Comparison of ENCODE assay signal across 8 cellular contexts in the genomic region with DNA sequence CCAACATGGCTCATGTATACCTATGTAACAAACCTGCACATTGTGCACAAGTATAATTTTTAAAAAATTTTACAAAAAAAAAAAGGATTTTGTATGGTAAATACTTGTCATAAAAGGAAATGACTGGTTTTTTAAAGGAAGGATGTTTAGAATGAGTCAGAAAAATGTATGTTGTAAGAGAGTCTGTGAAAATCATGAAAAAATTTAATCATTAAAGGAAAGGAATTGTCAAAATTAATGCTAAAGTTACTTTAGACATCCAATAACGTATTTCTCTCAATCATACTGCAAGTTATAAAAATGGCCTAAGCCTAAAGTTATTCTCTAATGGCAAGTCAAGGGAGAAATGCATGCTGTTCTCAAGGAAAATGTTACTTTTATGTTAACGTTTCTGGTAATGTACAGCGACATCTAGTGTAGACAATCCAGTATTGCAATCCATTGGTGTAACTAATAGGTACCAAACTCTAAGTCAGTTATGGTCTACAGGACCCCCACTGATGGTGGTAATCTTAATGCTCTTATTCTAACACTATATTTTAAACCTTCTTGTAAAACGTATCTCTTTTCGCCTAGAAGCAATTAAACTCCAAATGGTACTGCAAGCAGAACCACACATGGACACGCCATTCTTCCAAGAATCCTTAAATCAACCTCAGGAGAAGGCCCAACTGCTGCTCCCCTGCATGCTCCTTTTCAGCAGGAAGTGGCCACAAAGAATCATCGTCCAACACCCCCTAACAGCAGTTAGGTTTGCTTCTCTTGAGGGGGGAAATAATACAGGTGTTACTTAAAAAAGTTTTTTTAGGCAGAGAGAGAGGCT. TPM values are rescaled to one million over a fixed set of nuclear protein-coding genes. Genes with fewer than 3 reads are reported as not detected.
A peak's percentile ranks its signal among the peaks of the same experiment; 100 is the strongest.
DNase-seq lines count a peak whose midpoint lies in the region; ATAC-seq, FAIRE-seq and TF ChIP-seq lines count a peak whose summit lies in the region.

No MANE protein-coding gene starts in this region.

- no peak for FAIRE-seq in frontal cortex (lab: Jason Lieb, UNC)

- ATAC-seq in activated B cell treated with CpG ODN at 0.5 μM for 24 hours (ENCODE audit: low read depth): peak; percentile 40
- peak; percentile 48 for ATAC-seq in upper lobe of right lung
- no peak for ATAC-seq in sciatic nerve

- H3K4me3 ChIP-seq in ACC112 (ENCODE audit: low read depth, low read length) (peak overlapping the region; percentile 58; the same call in 1 of the 2 replicates), GM12865 (ENCODE audit: low read depth, low read length) (no peak overlapping the region), iPS-15b (ENCODE audit: low read depth, low read length) (peak overlapping the region; percentile 28), upper lobe of right lung (no peak overlapping the region)

- H3K36me3 ChIP-seq in ACC112 (ENCODE audit: insufficient read depth, low read length) (no peaks in the 10 kb centered on the region), iPS-15b (ENCODE audit: control insufficient read depth, insufficient read depth, low read length) (no peaks in the 10 kb centered on the region), upper lobe of right lung (no peaks in the 10 kb centered on the region)

- intact Hi-C loops in activated B cell treated with CpG ODN at 0.5 μM for 24 hours (cut with micrococcal nuclease): no loop called here
- intact Hi-C loops in upper lobe of right lung (cut with DNase I): no loop called here
- intact Hi-C loops in sciatic nerve (cut with DNase I): loop anchor here (5.0 kb wide), 1 partner anchor 1712 kb away; no protein-coding TSS in a partner anchor

- DNase-seq in GM12865 (ENCODE audit: low read depth): peak; percentile 52
- peak; percentile 55 for DNase-seq in NCI-H146 (lab: John Stamatoyannopoulos, UW)
- DNase-seq in activated B cell treated with CpG ODN at 0.5 μM for 24 hours: no peak
- no peak for DNase-seq in upper lobe of right lung
- no peak for DNase-seq in sciatic nerve (ENCODE audit: low spot score)
- DNase-seq in frontal cortex (ENCODE audit: low spot score in 2 of 2): no peak

- no peak overlapping the region for H3K4me3 Mint-ChIP-seq in activated B cell treated with CpG ODN at 0.5 μM for 24 hours

- peak overlapping the region; percentile 55 for H3K9ac ChIP-seq in iPS-15b (ENCODE audit: low read depth, low read length)

- H3K4me1 ChIP-seq in ACC112 (ENCODE audit: control insufficient read depth, insufficient read depth, low read length, unreplicated experiment): peaks cover 45% of the 10 kb centered on the region
- H3K4me1 ChIP-seq in iPS-15b (ENCODE audit: control insufficient read depth, insufficient read depth, low read length): peaks cover 45% of the 10 kb centered on the region
- peaks cover 18% of the 10 kb centered on the region for H3K4me1 ChIP-seq in upper lobe of right lung

- H3K79me2 ChIP-seq in ACC112 (ENCODE audit: control insufficient read depth, insufficient read depth, low read length, unreplicated experiment): peaks cover 56% of the 10 kb centered on the region

- H3K9me3 ChIP-seq in iPS-15b (ENCODE audit: control insufficient read depth, insufficient read depth, low read length): no peaks in the 10 kb centered on the region
- no peaks in the 10 kb centered on the region for H3K9me3 ChIP-seq in upper lobe of right lung

- POLR2A ChIA-PET in activated B cell treated with CpG ODN at 0.5 μM for 24 hours (lab: Charles Lee): no interaction called here

- H3K36me3 Mint-ChIP-seq in activated B cell treated with CpG ODN at 0.5 μM for 24 hours (ENCODE audit: low read depth): peaks cover 3% of the 10 kb centered on the region

- H3K27ac Mint-ChIP-seq in activated B cell treated with CpG ODN at 0.5 μM for 24 hours: no peak overlapping the region

- peaks cover 2% of the 10 kb centered on the region for H3K4me1 Mint-ChIP-seq in activated B cell treated with CpG ODN at 0.5 μM for 24 hours

- no peaks in the 10 kb centered on the region for H3K9me3 Mint-ChIP-seq in activated B cell treated with CpG ODN at 0.5 μM for 24 hours

- H3K27me3 ChIP-seq in ACC112 (ENCODE audit: insufficient read depth, low read length) (no peaks in the 10 kb centered on the region), iPS-15b (ENCODE audit: control insufficient read depth, insufficient read depth, low read length) (no peaks in the 10 kb centered on the region), upper lobe of right lung (no peaks in the 10 kb centered on the region)

- TF ChIP-seq CTCF in GM12865 (IDR thresholded peaks at IDR 0.05; ENCODE audit: insufficient read depth, low read depth, low read length, missing control alignments) (peak; percentile 72), activated B cell treated with CpG ODN at 0.5 μM for 24 hours (IDR thresholded peaks at IDR 0.05) (peak; percentile 66), upper lobe of right lung (IDR thresholded peaks at IDR 0.05) (peak; percentile 85)

- CTCF ChIA-PET in activated B cell treated with CpG ODN at 0.5 μM for 24 hours (lab: Charles Lee): no interaction called here

- H3K27ac ChIP-seq in ACC112 (ENCODE audit: low read depth, low read length) (peak overlapping the region; percentile 89), upper lobe of right lung (no peak overlapping the region)

- H3K27me3 Mint-ChIP-seq in activated B cell treated with CpG ODN at 0.5 μM for 24 hours: no peaks in the 10 kb centered on the region

- peak overlapping the region; percentile 82 for H2AFZ ChIP-seq in ACC112 (ENCODE audit: low read length, unreplicated experiment)

RNA-seq across cellular contexts. Expression of a gene that starts 35.3 kb away (rescaled TPM):
- 4.5 and 4.9 TPM in 2 replicates for total RNA-seq in activated B cell treated with CpG ODN at 0.5 μM for 24 hours
- total RNA-seq in upper lobe of right lung: 62.1 TPM
- total RNA-seq in sciatic nerve: 10.1 TPM
- 4.9 TPM for total RNA-seq in frontal cortex

Comparison
In these comparisons a context has a peak if more than half of its experiments do, and no peak if none do; other contexts are left out.
1. H3K4me3 ChIP-seq: peak in ACC112 (single experiment) and iPS-15b (single experiment); none in GM12865 (single experiment) and upper lobe of right lung (single experiment).
2. DNase-seq: peak in GM12865 (single experiment) and NCI-H146 (single experiment); none in activated B cell treated with CpG ODN at 0.5 μM for 24 hours (single experiment), upper lobe of right lung (single experiment), sciatic nerve (single experiment) and frontal cortex (0 of 2).
3. Peak in every context shown above with its lines, with median percentiles within 50 percentile points of each other: CTCF ChIP-seq.